ENCODE assay signal across 3 cellular contexts in the genomic region with DNA sequence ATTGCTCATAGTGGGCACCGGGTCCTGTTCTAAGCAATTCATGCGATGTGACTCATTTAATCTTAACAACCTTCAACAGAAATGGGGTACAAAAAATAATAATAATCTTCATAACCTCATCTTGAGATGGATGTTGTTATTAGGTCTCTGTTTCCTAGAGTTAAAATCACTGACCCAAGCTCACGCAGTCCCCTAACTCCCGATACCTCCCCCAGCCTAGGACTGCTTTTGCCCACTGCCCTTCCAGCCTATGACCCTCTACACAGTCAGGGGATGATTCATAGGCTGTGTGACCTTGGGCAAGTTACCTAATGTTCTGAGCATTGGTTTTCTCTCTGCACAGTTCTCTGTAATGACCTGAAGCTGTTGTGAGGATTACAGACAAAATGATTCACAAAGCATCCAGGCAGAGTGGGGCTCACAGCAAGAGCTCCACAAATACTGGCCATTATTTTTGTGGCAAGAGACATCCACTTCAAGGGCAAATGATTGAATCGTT.
TF ChIP-seq lines count a peak whose summit lies in the region.

No MANE protein-coding gene starts in this region.

TF ChIP-seq in A549, 52 proteins besides CTCF, POLR2A, EP300 and RAD21:
- no peak for TF ChIP-seq JUN (IDR thresholded peaks at IDR 0.05)
- TF ChIP-seq JUNB (IDR thresholded peaks at IDR 0.05), result no peak
- TF ChIP-seq HDAC2 (IDR thresholded peaks at IDR 0.05), result no peak
- TF ChIP-seq NPAS2 (CRISPR knock-in tag; IDR thresholded peaks at IDR 0.05; ENCODE audit: borderline replicate concordance), result no peak
- TF ChIP-seq, protein P1, sequence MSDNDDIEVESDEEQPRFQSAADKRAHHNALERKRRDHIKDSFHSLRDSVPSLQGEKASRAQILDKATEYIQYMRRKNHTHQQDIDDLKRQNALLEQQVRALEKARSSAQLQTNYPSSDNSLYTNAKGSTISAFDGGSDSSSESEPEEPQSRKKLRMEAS (IDR thresholded peaks at IDR 0.05), result no peak
- TF ChIP-seq SMC3 (IDR thresholded peaks at IDR 0.05), result no peak; the same call in 2 of the 3 replicates
- no peak for TF ChIP-seq KDM5A (IDR thresholded peaks at IDR 0.05)
- no peak for TF ChIP-seq SREBF2 (IDR thresholded peaks at IDR 0.05)

TF ChIP-seq in HEK293, 187 proteins besides CTCF, POLR2A, EP300 and RAD21:
- 0 out of 2 replicates have a peak, but pooled peaks have one; percentile 18 for TF ChIP-seq ZBTB17 (tag by site-specific recombination; IDR thresholded peaks at IDR 0.05)
- no peak for TF ChIP-seq ZNF585B (tag by site-specific recombination; IDR thresholded peaks at IDR 0.05)
- no peak for TF ChIP-seq SCRT2 (tag by site-specific recombination; IDR thresholded peaks at IDR 0.05)
- TF ChIP-seq, protein P2, sequence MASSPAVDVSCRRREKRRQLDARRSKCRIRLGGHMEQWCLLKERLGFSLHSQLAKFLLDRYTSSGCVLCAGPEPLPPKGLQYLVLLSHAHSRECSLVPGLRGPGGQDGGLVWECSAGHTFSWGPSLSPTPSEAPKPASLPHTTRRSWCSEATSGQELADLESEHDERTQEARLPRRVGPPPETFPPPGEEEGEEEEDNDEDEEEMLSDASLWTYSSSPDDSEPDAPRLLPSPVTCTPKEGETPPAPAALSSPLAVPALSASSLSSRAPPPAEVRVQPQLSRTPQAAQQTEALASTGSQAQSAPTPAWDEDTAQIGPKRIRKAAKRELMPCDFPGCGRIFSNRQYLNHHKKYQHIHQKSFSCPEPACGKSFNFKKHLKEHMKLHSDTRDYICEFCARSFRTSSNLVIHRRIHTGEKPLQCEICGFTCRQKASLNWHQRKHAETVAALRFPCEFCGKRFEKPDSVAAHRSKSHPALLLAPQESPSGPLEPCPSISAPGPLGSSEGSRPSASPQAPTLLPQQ (tag by site-specific recombination; IDR thresholded peaks at IDR 0.05), result no peak

TF ChIP-seq in HepG2, 621 proteins besides CTCF, POLR2A, EP300 and RAD21:
- TF ChIP-seq FOSL2 (CRISPR knock-in tag; IDR thresholded peaks at IDR 0.05) (peak; percentile 93), SP5 (CRISPR knock-in tag; IDR thresholded peaks at IDR 0.05; ENCODE audit: borderline replicate concordance, low read depth) (no peak), ZNF501 (CRISPR knock-in tag; IDR thresholded peaks at IDR 0.05) (0 out of 2 replicates have a peak, but pooled peaks have one; percentile 28), SOX6 (IDR thresholded peaks at IDR 0.05) (no peak), SOX6 (CRISPR knock-in tag; IDR thresholded peaks at IDR 0.05) (no peak), FOSL1 (CRISPR knock-in tag; IDR thresholded peaks at IDR 0.05; ENCODE audit: borderline replicate concordance) (0 out of 2 replicates have a peak, but pooled peaks have one; percentile 33), BORCS8-MEF2B (CRISPR knock-in tag; IDR thresholded peaks at IDR 0.05) (no peak)
- TF ChIP-seq, protein P3, sequence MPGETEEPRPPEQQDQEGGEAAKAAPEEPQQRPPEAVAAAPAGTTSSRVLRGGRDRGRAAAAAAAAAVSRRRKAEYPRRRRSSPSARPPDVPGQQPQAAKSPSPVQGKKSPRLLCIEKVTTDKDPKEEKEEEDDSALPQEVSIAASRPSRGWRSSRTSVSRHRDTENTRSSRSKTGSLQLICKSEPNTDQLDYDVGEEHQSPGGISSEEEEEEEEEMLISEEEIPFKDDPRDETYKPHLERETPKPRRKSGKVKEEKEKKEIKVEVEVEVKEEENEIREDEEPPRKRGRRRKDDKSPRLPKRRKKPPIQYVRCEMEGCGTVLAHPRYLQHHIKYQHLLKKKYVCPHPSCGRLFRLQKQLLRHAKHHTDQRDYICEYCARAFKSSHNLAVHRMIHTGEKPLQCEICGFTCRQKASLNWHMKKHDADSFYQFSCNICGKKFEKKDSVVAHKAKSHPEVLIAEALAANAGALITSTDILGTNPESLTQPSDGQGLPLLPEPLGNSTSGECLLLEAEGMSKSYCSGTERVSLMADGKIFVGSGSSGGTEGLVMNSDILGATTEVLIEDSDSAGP (CRISPR knock-in tag; IDR thresholded peaks at IDR 0.05; ENCODE audit: borderline replicate concordance), result no peak
